ENCODE assay signal across 21 cellular contexts in the genomic region with DNA sequence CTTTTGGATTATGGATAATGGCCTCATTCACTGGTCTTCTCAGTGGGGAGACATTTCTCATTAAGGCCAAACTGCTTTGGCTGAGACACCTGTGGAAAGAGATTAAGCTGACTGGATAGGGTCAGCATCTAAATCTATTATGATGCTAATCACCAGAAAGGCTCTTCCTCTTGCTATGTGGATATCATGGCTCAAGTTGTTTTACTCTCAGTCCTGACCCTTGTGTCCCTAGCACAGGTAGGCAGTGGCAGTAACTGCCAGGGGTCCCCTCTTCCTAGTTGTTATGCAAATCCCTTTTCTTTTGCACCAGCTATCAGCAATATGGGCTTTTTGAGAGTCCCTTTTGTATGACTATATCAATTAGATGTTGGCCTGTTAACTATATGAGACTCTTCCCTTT.
"Had no signal": no experiment of that assay in that cellular context is flagged by ENCODE, and none has a peak within 500 bp of the region (broad histone marks: within the 10 kb centered on the region; RNA-seq: fewer than 3 reads in every experiment).

No MANE protein-coding gene starts in this region.

- H3K4me1 Mint-ChIP-seq: immature natural killer cell; naive B cell; stimulated activated effector memory CD8-positive, alpha-beta T cell treated with anti-CD3 and anti-CD28 coated beads, Interleukin-12 subunit alpha, Interleukin-12 subunit beta, amount 100 ng/mL, for 72 hours had no signal

- H3K9me3 ChIP-seq: lower lobe of right lung, prostate gland, right atrium auricular region, stomach, thyroid gland had no signal

- ATAC-seq: left ventricle myocardium superior; lower lobe of right lung; stimulated activated effector memory CD8-positive, alpha-beta T cell treated with anti-CD3 and anti-CD28 coated beads, Interleukin-12 subunit alpha, Interleukin-12 subunit beta, amount 100 ng/mL, for 72 hours had no signal

- H3K4me1 ChIP-seq: lower lobe of right lung, prostate gland, right atrium auricular region, stomach, thyroid gland had no signal

- H3K36me3 ChIP-seq: lower lobe of right lung, prostate gland, right atrium auricular region, sigmoid colon, stomach, thyroid gland had no signal

- H3K27ac Mint-ChIP-seq: immature natural killer cell; naive B cell; nephron; stimulated activated effector memory CD8-positive, alpha-beta T cell treated with anti-CD3 and anti-CD28 coated beads, Interleukin-12 subunit alpha, Interleukin-12 subunit beta, amount 100 ng/mL, for 72 hours had no signal

- FAIRE-seq: colon, frontal cortex, keratinocyte had no signal

- H3K27ac ChIP-seq: dorsolateral prefrontal cortex, lower lobe of right lung, prostate gland, right atrium auricular region, sigmoid colon, stomach, thyroid gland had no signal

- H3K9me3 Mint-ChIP-seq: immature natural killer cell; stimulated activated effector memory CD8-positive, alpha-beta T cell treated with anti-CD3 and anti-CD28 coated beads, Interleukin-12 subunit alpha, Interleukin-12 subunit beta, amount 100 ng/mL, for 72 hours had no signal

- H3K4me3 Mint-ChIP-seq: immature natural killer cell; naive B cell; nephron; stimulated activated effector memory CD8-positive, alpha-beta T cell treated with anti-CD3 and anti-CD28 coated beads, Interleukin-12 subunit alpha, Interleukin-12 subunit beta, amount 100 ng/mL, for 72 hours had no signal

- H3K27me3 ChIP-seq: dorsolateral prefrontal cortex, right atrium auricular region, sigmoid colon, stomach, thyroid gland had no signal

- DNase-seq: dorsolateral prefrontal cortex; effector CD4-positive, alpha-beta T cell; immature natural killer cell; left ventricle myocardium superior; lower lobe of right lung; naive B cell; nucleus accumbens; sigmoid colon; stimulated activated CD4-positive, alpha-beta T cell treated with anti-CD3 and anti-CD28 coated beads, Interleukin-2, amount 100 ng/mL, for 24 hours; stimulated activated CD4-positive, alpha-beta T cell treated with anti-CD3 and anti-CD28 coated beads, Interleukin-4, amount 100 ng/mL, for 24 hours; stimulated activated naive CD4-positive, alpha-beta T cell treated with Interleukin-2 at 50 U/mL for 16 hours; stomach; thyroid gland; trophoblast cell had no signal

- H3K4me3 ChIP-seq: dorsolateral prefrontal cortex, lower lobe of right lung, prostate gland, right atrium auricular region, sigmoid colon, stomach, thyroid gland had no signal

- H3K36me3 Mint-ChIP-seq: immature natural killer cell; naive B cell; stimulated activated effector memory CD8-positive, alpha-beta T cell treated with anti-CD3 and anti-CD28 coated beads, Interleukin-12 subunit alpha, Interleukin-12 subunit beta, amount 100 ng/mL, for 72 hours had no signal
